In genomic region chr6:161107779-161108380, GRCh38 we compare ENCODE assay signal across 22 cellular contexts.
A peak's percentile ranks its signal among the peaks of the same experiment; 100 is the strongest.
DNase-seq lines count a peak whose midpoint lies in the region; ATAC-seq, FAIRE-seq and TF ChIP-seq lines count a peak whose summit lies in the region.
"Had no signal": no experiment of that assay in that cellular context is flagged by ENCODE, and none has a peak within 500 bp of the region (broad histone marks: within the 10 kb centered on the region; RNA-seq: fewer than 3 reads in every experiment).

No MANE protein-coding gene starts in this region.

- H4K5ac ChIP-seq in H9 (ENCODE audit: insufficient read length, low read depth, low read length) = no peak overlapping the region

- H3K4ac ChIP-seq in H9 (ENCODE audit: low read depth, low read length) = no peak overlapping the region

- no peak overlapping the region for H2BK5ac ChIP-seq in H9 (ENCODE audit: insufficient read length, low read length)

- no peaks in the 10 kb centered on the region for H3K79me1 ChIP-seq in H9 (ENCODE audit: insufficient read depth, low read depth, low read length, poor library complexity, severe bottlenecking)

- no peaks in the 10 kb centered on the region for H3K9me3 ChIP-seq in neural progenitor cell (ENCODE audit: low read depth)
- H3K9me3 ChIP-seq in CD8-positive, alpha-beta memory T cell (ENCODE audit: low read length) = no peaks in the 10 kb centered on the region
- no peaks in the 10 kb centered on the region for H3K9me3 ChIP-seq in HepG2 (ENCODE audit: low read length)
- H3K9me3 ChIP-seq in H9 (ENCODE audit: control insufficient read depth, low read depth, low read length) = no peaks in the 10 kb centered on the region

- H2AK5ac ChIP-seq in H9 (ENCODE audit: insufficient read length, low read length) = no peak overlapping the region

- no peak overlapping the region for H2BK120ac ChIP-seq in H9 (ENCODE audit: low read depth, low read length, poor library complexity, severe bottlenecking)

- no peak overlapping the region for H3K27ac ChIP-seq in neural progenitor cell
- H3K27ac ChIP-seq in CD8-positive, alpha-beta memory T cell (ENCODE audit: low read depth, low read length) = no peak overlapping the region
- no peak overlapping the region for H3K27ac ChIP-seq in HepG2 (ENCODE audit: extremely low read length, insufficient read depth, low read length)
- no peak overlapping the region for H3K27ac ChIP-seq in H9 (ENCODE audit: insufficient read length, low read depth, low read length)
- H3K27ac ChIP-seq: RWPE1 had no signal

- CTCF ChIA-PET in CD8-positive, alpha-beta memory T cell (lab: Charles Lee) = no interaction called here
- CTCF ChIA-PET in HepG2 (lab: Yijun Ruan, JAX; ENCODE audit: low intra/inter-chr PET ratio, low total read pairs) = no interaction called here

- H2BK12ac ChIP-seq in H9 (ENCODE audit: insufficient read length, low read depth, low read length) = no peak overlapping the region

- no peak overlapping the region for H2BK15ac ChIP-seq in H9 (ENCODE audit: low read depth, low read length)

- no peaks in the 10 kb centered on the region for H3K23me2 ChIP-seq in H9 (ENCODE audit: insufficient read length, low read depth, low read length, poor library complexity, severe bottlenecking)

- peaks cover 0 to 1% (median 0%) of the 10 kb centered on the region in 3 donors for H3K27me3 Mint-ChIP-seq in CD14-positive monocyte (ENCODE audit: low read depth in 3 of 3)
- H3K27me3 Mint-ChIP-seq in dendritic cell treated with granulocyte-macrophage colony-stimulating factor and Interleukin-4, amounts not matched to agents 40 ng/mL and 50 ng/mL, for 4 days = no peaks in the 10 kb centered on the region
- no peaks in the 10 kb centered on the region for H3K27me3 Mint-ChIP-seq in neural progenitor cell (ENCODE audit: insufficient read depth, low read depth)
- peaks cover 0 to 2% of the 10 kb centered on the region in 2 donors for H3K27me3 Mint-ChIP-seq in CD8-positive, alpha-beta memory T cell
- no peaks in the 10 kb centered on the region for H3K27me3 Mint-ChIP-seq in H9 (ENCODE audit: low read depth)
- H3K27me3 Mint-ChIP-seq: CD4-positive, alpha-beta T cell had no signal

- H3K14ac ChIP-seq in H9 (ENCODE audit: insufficient read depth, low read length) = no peak overlapping the region

- H2AFZ ChIP-seq in neural progenitor cell (replicated peaks) (no peak overlapping the region), HepG2 (ENCODE audit: low read length) (no peak overlapping the region), H9 (ENCODE audit: low read length) (no peak overlapping the region)

- H3K23ac ChIP-seq in H9 (ENCODE audit: insufficient read length, low read depth, low read length) = no peak overlapping the region

- no peak overlapping the region for H4K91ac ChIP-seq in H9 (ENCODE audit: insufficient read length, low read depth, low read length)

- H3K79me2 ChIP-seq in neural progenitor cell (ENCODE audit: low read depth) (no peaks in the 10 kb centered on the region), HepG2 (ENCODE audit: insufficient read depth, low read length) (no peaks in the 10 kb centered on the region), H9 (ENCODE audit: insufficient read depth, low read length) (no peaks in the 10 kb centered on the region)

- H3K4me1 Mint-ChIP-seq in CD14-positive monocyte (peaks cover 35% of the 10 kb centered on the region), neural progenitor cell (no peaks in the 10 kb centered on the region), H9 (no peaks in the 10 kb centered on the region)
- H3K4me1 Mint-ChIP-seq in dendritic cell treated with granulocyte-macrophage colony-stimulating factor and Interleukin-4, amounts not matched to agents 40 ng/mL and 50 ng/mL, for 4 days (ENCODE audit: low read depth) = peaks cover 77% of the 10 kb centered on the region
- peaks cover 6 to 13% (median 12%) of the 10 kb centered on the region in 3 donors for H3K4me1 Mint-ChIP-seq in CD8-positive, alpha-beta memory T cell

- H3K4me2 ChIP-seq in neural progenitor cell (no peak overlapping the region), HepG2 (ENCODE audit: low read depth, low read length) (no peak overlapping the region), H9 (ENCODE audit: insufficient read depth, insufficient read length, low read length) (no peak overlapping the region)

- no peak overlapping the region for H4K8ac ChIP-seq in H9 (replicated peaks; ENCODE audit: insufficient read length, low read depth, low read length)

- no peaks in the 10 kb centered on the region for H3K27me3 ChIP-seq in neural progenitor cell
- no peaks in the 10 kb centered on the region for H3K27me3 ChIP-seq in CD8-positive, alpha-beta memory T cell (ENCODE audit: insufficient read depth, low read length, poor library complexity, severe bottlenecking)
- H3K27me3 ChIP-seq in HepG2 (ENCODE audit: control insufficient read depth in 1 of 2, insufficient read depth in 2 of 2, low read length in 2 of 2) = no peaks in the 10 kb centered on the region
- H3K27me3 ChIP-seq in H9 (ENCODE audit: insufficient read depth, low read length) = no peaks in the 10 kb centered on the region

- peaks cover 0 to 3% (median 0%) of the 10 kb centered on the region in 7 donors for H3K9me3 Mint-ChIP-seq in CD14-positive monocyte
- H3K9me3 Mint-ChIP-seq in dendritic cell treated with granulocyte-macrophage colony-stimulating factor and Interleukin-4, amounts not matched to agents 40 ng/mL and 50 ng/mL, for 4 days = no peaks in the 10 kb centered on the region
- no peaks in the 10 kb centered on the region for H3K9me3 Mint-ChIP-seq in neural progenitor cell
- H3K9me3 Mint-ChIP-seq in CD8-positive, alpha-beta memory T cell = no peaks in the 10 kb centered on the region
- no peaks in the 10 kb centered on the region for H3K9me3 Mint-ChIP-seq in H9
- H3K9me3 Mint-ChIP-seq: CD4-positive, alpha-beta T cell had no signal

- H3K4me3 Mint-ChIP-seq in CD14-positive monocyte (peak overlapping the region in 1 of 2 donors; percentile 46), neural progenitor cell (no peak overlapping the region), H9 (no peak overlapping the region)
- no peak overlapping the region for H3K4me3 Mint-ChIP-seq in dendritic cell treated with granulocyte-macrophage colony-stimulating factor and Interleukin-4, amounts not matched to agents 40 ng/mL and 50 ng/mL, for 4 days
- no peak overlapping the region for H3K4me3 Mint-ChIP-seq in CD8-positive, alpha-beta memory T cell
- H3K4me3 Mint-ChIP-seq: CD4-positive, alpha-beta T cell had no signal

- TF ChIP-seq RAD21 in HepG2 (CRISPR knock-in tag; IDR thresholded peaks at IDR 0.05) = no peak

- no peak for TF ChIP-seq POLR2A in HepG2 (IDR thresholded peaks at IDR 0.05; ENCODE audit: insufficient read depth in 1 of 2, low read depth in 2 of 2, low read length in 2 of 2)

- H2BK20ac ChIP-seq in H9 (ENCODE audit: low read depth, low read length, poor library complexity, severe bottlenecking) = no peak overlapping the region

- H3K9ac ChIP-seq in neural progenitor cell = no peak overlapping the region
- no peak overlapping the region for H3K9ac ChIP-seq in HepG2 (ENCODE audit: insufficient read depth, low read depth, low read length)
- H3K9ac ChIP-seq in H9 (ENCODE audit: extremely low read depth, insufficient read length, low read length) = no peak overlapping the region

- intact Hi-C loops in CD14-positive monocyte (cut with micrococcal nuclease) = no loop called here
- intact Hi-C loops in dendritic cell treated with granulocyte-macrophage colony-stimulating factor and Interleukin-4, amounts not matched to agents 40 ng/mL and 50 ng/mL, for 4 days (cut with micrococcal nuclease) = loop anchor here (5.0 kb wide), 1 partner anchor 119 kb away; no protein-coding TSS in a partner anchor
- intact Hi-C loops in HepG2 (cut with micrococcal nuclease; ENCODE audit: unreplicated experiment) = no loop called here

- TF ChIP-seq CTCF in CD14-positive monocyte (IDR thresholded peaks at IDR 0.05) = no peak
- TF ChIP-seq CTCF in neural progenitor cell (IDR thresholded peaks at IDR 0.05) = no peak
- TF ChIP-seq CTCF in HepG2 (CRISPR knock-in tag; IDR thresholded peaks at IDR 0.05) = no peak
- TF ChIP-seq CTCF in H9 (conservative IDR thresholded peaks at IDR 0.05) = no peak

- peak overlapping the region; percentile 75 to 96 (median 92) for H3K27ac Mint-ChIP-seq in CD14-positive monocyte
- peak overlapping the region; percentile 90 for H3K27ac Mint-ChIP-seq in dendritic cell treated with granulocyte-macrophage colony-stimulating factor and Interleukin-4, amounts not matched to agents 40 ng/mL and 50 ng/mL, for 4 days
- H3K27ac Mint-ChIP-seq in neural progenitor cell = peak overlapping the region; percentile 26
- H3K27ac Mint-ChIP-seq in CD8-positive, alpha-beta memory T cell = peak overlapping the region in 1 of 8 donors; percentile 26
- peak overlapping the region in 1 of 3 experiments; percentile 34; a peak in 1 of 7 replicates for H3K27ac Mint-ChIP-seq in H9

- H3K56ac ChIP-seq in H9 (ENCODE audit: insufficient read length, low read depth, low read length) = no peak overlapping the region

- in situ Hi-C loops in HepG2 (cut with HindIII; ENCODE audit: extremely low pct_ligation_motif_present, low pct_unique_long_range_greater_than_20kb) = no loop called here

- H3K4me3 ChIP-seq in neural progenitor cell (no peak overlapping the region), HepG2 (replicated peaks in 1 of 3; ENCODE audit: insufficient read depth in 1 of 3, low read depth in 2 of 3, low read length in 3 of 3) (no peak overlapping the region)
- no peak overlapping the region for H3K4me3 ChIP-seq in CD8-positive, alpha-beta memory T cell (ENCODE audit: low read length)
- H3K4me3 ChIP-seq: K562 had no signal

- no peak overlapping the region for H3K18ac ChIP-seq in H9 (ENCODE audit: insufficient read length, low read depth, low read length)

- H3K4me1 ChIP-seq in neural progenitor cell = no peaks in the 10 kb centered on the region
- no peaks in the 10 kb centered on the region for H3K4me1 ChIP-seq in CD8-positive, alpha-beta memory T cell (ENCODE audit: insufficient read depth, low read length)
- no peaks in the 10 kb centered on the region for H3K4me1 ChIP-seq in HepG2 (ENCODE audit: insufficient read depth, low read length)
- no peaks in the 10 kb centered on the region for H3K4me1 ChIP-seq in H9 (ENCODE audit: insufficient read depth, low read length)

- H3K36me3 Mint-ChIP-seq in CD14-positive monocyte = peaks cover 79 to 93% of the 10 kb centered on the region in 2 donors
- peaks cover 82% of the 10 kb centered on the region for H3K36me3 Mint-ChIP-seq in dendritic cell treated with granulocyte-macrophage colony-stimulating factor and Interleukin-4, amounts not matched to agents 40 ng/mL and 50 ng/mL, for 4 days (ENCODE audit: low read depth)
- H3K36me3 Mint-ChIP-seq in neural progenitor cell = peaks cover 60% of the 10 kb centered on the region
- peaks cover 31 to 95% (median 53%) of the 10 kb centered on the region in 3 donors for H3K36me3 Mint-ChIP-seq in CD8-positive, alpha-beta memory T cell
- peaks cover 45 to 91% (median 81%) of the 10 kb centered on the region in 3 experiments for H3K36me3 Mint-ChIP-seq in H9 (ENCODE audit: insufficient read depth in 1 of 3, low read depth in 3 of 3)

- WGBS in HepG2 (ENCODE audit: low lambda C conversion rate) = 96% methylated on average over 13 of the region's 13 CpGs
- no CpG with 5 or more reads among the region's 13 CpGs for WGBS in H9 (ENCODE audit: extremely low coverage, insufficient read length, low lambda C conversion rate)

- H3F3A ChIP-seq in neural progenitor cell (ENCODE audit: low read depth) = no peaks in the 10 kb centered on the region

- TF ChIP-seq EP300 in HepG2 (IDR thresholded peaks at IDR 0.05; ENCODE audit: low read depth in 2 of 2, low read length in 2 of 2) (no peak), HepG2 (CRISPR knock-in tag; IDR thresholded peaks at IDR 0.05; ENCODE audit: borderline replicate concordance) (no peak)

- DNase-seq in CD14-positive monocyte (ENCODE audit: low spot score) = no peak
- peak; percentile 59 for DNase-seq in D341Med (ENCODE audit: low spot score)
- DNase-seq in neural progenitor cell (ENCODE audit: low spot score) = no peak
- no peak for DNase-seq in CD8-positive, alpha-beta memory T cell
- no peak for DNase-seq in HepG2 (ENCODE audit: low spot score)
- DNase-seq in H9 = no peak
- DNase-seq: CD4-positive, alpha-beta T cell; DMS153; Kasumi-1; NCI-H1105; NCI-H1436 treated with DMSO at 0.1 percent for 48 hours; NCI-H2029; NCI-H446; NCI-H524 treated with DMSO at 0.1 percent for 48 hours; NCI-H774; SHP77 had no signal

- BruUV-seq in HepG2 (replicated peaks; lab: Mats Ljungman, UMichigan) = no TSS peak

- FAIRE-seq in HepG2 (lab: Jason Lieb, UNC) = no peak
- FAIRE-seq: GM19239, H54, K562 had no signal

- H3K36me3 ChIP-seq in neural progenitor cell (no peaks in the 10 kb centered on the region), HepG2 (replicated peaks in 1 of 2; ENCODE audit: control insufficient read depth in 1 of 2, insufficient read depth in 2 of 2, low read length in 2 of 2) (peaks cover 18 to 74% of the 10 kb centered on the region in 2 experiments; a peak in 4 of 5 replicates)
- H3K36me3 ChIP-seq in CD8-positive, alpha-beta memory T cell (ENCODE audit: insufficient read depth, low read length) = peaks cover 34% of the 10 kb centered on the region

- ATAC-seq in HepG2 = no peak
- ATAC-seq: K562, Panc1 had no signal

- POLR2A ChIA-PET in CD8-positive, alpha-beta memory T cell (lab: Charles Lee) = no interaction called here
- POLR2A ChIA-PET in HepG2 (lab: Yijun Ruan, JAX) = no interaction called here

- no peak overlapping the region for H3T11ph ChIP-seq in H9 (ENCODE audit: low read length)

- no peaks in the 10 kb centered on the region for H4K20me1 ChIP-seq in neural progenitor cell (ENCODE audit: low read depth)
- H4K20me1 ChIP-seq in HepG2 (ENCODE audit: insufficient read depth, low read length) = no peaks in the 10 kb centered on the region
- no peaks in the 10 kb centered on the region for H4K20me1 ChIP-seq in H9 (ENCODE audit: control insufficient read depth, insufficient read depth, insufficient read length)
